Comparison of ENCODE assay signal across 8 cellular contexts in genomic region chr2:29841386-29842004, GRCh38.
DNase-seq lines count a peak whose midpoint lies in the region; ATAC-seq and TF ChIP-seq lines count a peak whose summit lies in the region.

No MANE protein-coding gene starts in this region.

- ATAC-seq in heart right ventricle: peak in 2 of 8 donors; percentile 44 to 54
- ATAC-seq in GM21619 (IDR thresholded peaks at IDR 0.05; ENCODE audit: unreplicated experiment): no peak

- no peaks in the 10 kb centered on the region for H4K20me1 ChIP-seq in smooth muscle cell (ENCODE audit: low read depth)

- no peaks in the 10 kb centered on the region for H3F3A ChIP-seq in smooth muscle cell (ENCODE audit: low read depth)

- no peak overlapping the region for H2AFZ ChIP-seq in smooth muscle cell (ENCODE audit: low read depth)

- H3K9me3 ChIP-seq in heart right ventricle: peaks cover 0 to 22% (median 14%) of the 10 kb centered on the region in 11 donors
- no peaks in the 10 kb centered on the region for H3K9me3 ChIP-seq in smooth muscle cell (replicated peaks; ENCODE audit: low read depth)

- H3K4me2 ChIP-seq in smooth muscle cell: no peak overlapping the region

- intact Hi-C loops in heart right ventricle (cut with DNase I): loop anchor here in 9 of 10 donors (2.0 to 10.0 kb wide), 12 partner anchors 527 to 887 kb away; no protein-coding TSS in a partner anchor

- TF ChIP-seq CTCF in heart right ventricle (IDR thresholded peaks at IDR 0.05) (peak; percentile 60 to 93 (median 82)), smooth muscle cell (IDR thresholded peaks at IDR 0.05; ENCODE audit: borderline replicate concordance, insufficient read depth, poor library complexity, severe bottlenecking) (peak; percentile 87)

- H3K9ac ChIP-seq in smooth muscle cell (ENCODE audit: low read depth): no peak overlapping the region

- H3K27ac ChIP-seq in heart right ventricle (no peak overlapping the region), smooth muscle cell (ENCODE audit: low read depth) (no peak overlapping the region)

- H3K4me3 ChIP-seq in heart right ventricle: no peak overlapping the region
- H3K4me3 ChIP-seq in smooth muscle cell: no peak overlapping the region

- H3K27me3 ChIP-seq in heart right ventricle: peaks cover 0 to 28% (median 14%) of the 10 kb centered on the region in 7 donors
- peaks cover 31% of the 10 kb centered on the region for H3K27me3 ChIP-seq in smooth muscle cell (ENCODE audit: low read depth)

- peak; percentile 25 for DNase-seq in A172 (ENCODE audit: low spot score)
- peak; percentile 45 for DNase-seq in G401 (ENCODE audit: low spot score)
- peak; percentile 34 to 66 (median 61) for DNase-seq in NCI-H1417 (lab: John Stamatoyannopoulos, UW)
- peak; percentile 43 to 48 for DNase-seq in activated T-cell treated with anti-CD3 and anti-CD28 coated beads, Interleukin-2, amount 50 U/mL, for 48 hours
- DNase-seq in heart right ventricle: peak in 1 of 2 donors; percentile 9
- no peak for DNase-seq in smooth muscle cell (lab: John Stamatoyannopoulos, UW; ENCODE audit: unreplicated experiment)
- no peak for DNase-seq in globus pallidus (ENCODE audit: low spot score)

- H3K4me1 ChIP-seq in heart right ventricle: no peaks in the 10 kb centered on the region
- no peaks in the 10 kb centered on the region for H3K4me1 ChIP-seq in smooth muscle cell (ENCODE audit: low read depth)

- 34 to 39% methylated on average over 6 of the region's 6 CpGs for WGBS in heart right ventricle, 2 donors
- WGBS in smooth muscle cell (ENCODE audit: low lambda C conversion rate): 49% methylated on average over 6 of the region's 6 CpGs

- no peaks in the 10 kb centered on the region for H3K79me2 ChIP-seq in smooth muscle cell (ENCODE audit: low read depth)

- H3K36me3 ChIP-seq in heart right ventricle (no peaks in the 10 kb centered on the region), smooth muscle cell (ENCODE audit: low read depth) (no peaks in the 10 kb centered on the region)

- in situ Hi-C loops in G401 (cut with HindIII; ENCODE audit: low sequenced_read_pairs): no loop called here

Comparison
In these comparisons a context has a peak if more than half of its experiments do, and no peak if none do; other contexts are left out.
1. DNase-seq: peak in A172 (single experiment), G401 (single experiment), NCI-H1417 (3 of 3) and activated T-cell treated with anti-CD3 and anti-CD28 coated beads, Interleukin-2, amount 50 U/mL, for 48 hours (2 of 2); none in smooth muscle cell (single experiment) and globus pallidus (single experiment).